ENCODE assay signal across 8 cellular contexts in genomic region chr9:34403554-34404380, GRCh38. TPM values are rescaled to one million over a fixed set of nuclear protein-coding genes. Genes with fewer than 3 reads are reported as not detected.
DNase-seq lines count a peak whose midpoint lies in the region; ATAC-seq, FAIRE-seq and TF ChIP-seq lines count a peak whose summit lies in the region.

No MANE protein-coding gene starts in this region.

- H3K4me1 ChIP-seq in PC-3 (ENCODE audit: insufficient read depth, low read length) (no peaks in the 10 kb centered on the region), pancreas (no peaks in the 10 kb centered on the region)

- no peak overlapping the region for H3K4me2 ChIP-seq in PC-3 (ENCODE audit: low read length)

- no peaks in the 10 kb centered on the region for H3K79me2 ChIP-seq in PC-3 (ENCODE audit: low read length)

- H3K4me3 ChIP-seq in PC-3 (ENCODE audit: low read length) = no peak overlapping the region
- no peak overlapping the region for H3K4me3 ChIP-seq in pancreas

- no peaks in the 10 kb centered on the region for H4K20me1 ChIP-seq in PC-3 (ENCODE audit: low read length)

- H3F3A ChIP-seq in PC-3 (ENCODE audit: low read length, unreplicated experiment) = no peaks in the 10 kb centered on the region

- intact Hi-C loops in PC-3 (cut with micrococcal nuclease) = loop anchor here (2.0 kb wide), 1 partner anchor 187 kb away; no protein-coding TSS in a partner anchor
- intact Hi-C loops in pancreas (cut with DNase I) = loop anchor here in 1 of 3 donors (10.0 kb wide), 2 partner anchors 91 to 191 kb away; no protein-coding TSS in a partner anchor

- ATAC-seq in PC-3 (peak; percentile 59), pancreas (peak; percentile 62 to 91 (median 85)), GM21723 (IDR thresholded peaks at IDR 0.05; ENCODE audit: unreplicated experiment) (no peak), GM21367 (IDR thresholded peaks at IDR 0.05; ENCODE audit: unreplicated experiment) (no peak)

- peaks cover 4% of the 10 kb centered on the region; the same call in 1 of the 2 replicates for H3K36me3 ChIP-seq in PC-3 (ENCODE audit: low read depth, low read length)
- peaks cover 0 to 23% (median 0%) of the 10 kb centered on the region in 3 donors for H3K36me3 ChIP-seq in pancreas

- no TSS peak for BruUV-seq in PC-3 (replicated peaks; lab: Mats Ljungman, UMichigan)

- DNase-seq in D721Med (ENCODE audit: insufficient read length, low spot score) (peak; percentile 56), HuH-7.5 (ENCODE audit: low spot score) (peak; percentile 56), PC-3 (peak; percentile 76), globus pallidus (ENCODE audit: low spot score) (peak; percentile 59), pancreas (peak; percentile 43 to 86 (median 69))
- DNase-seq in activated naive CD4-positive, alpha-beta T cell (lab: John Stamatoyannopoulos, UW) = peak in 3 of 4 experiments; percentile 11 to 27 (median 15)

- no peaks in the 10 kb centered on the region for H3K9me2 ChIP-seq in PC-3 (replicated peaks; ENCODE audit: low read length)

- H3K9ac ChIP-seq in PC-3 (ENCODE audit: low read length) = no peak overlapping the region

- H3K27me3 ChIP-seq in PC-3 (ENCODE audit: low read length) (no peaks in the 10 kb centered on the region), pancreas (no peaks in the 10 kb centered on the region)

- H3K9me3 ChIP-seq in PC-3 (ENCODE audit: low read length) (no peaks in the 10 kb centered on the region), pancreas (no peaks in the 10 kb centered on the region)

- H3K27ac ChIP-seq in PC-3 (ENCODE audit: low read length) (no peak overlapping the region), pancreas (no peak overlapping the region)

- TF ChIP-seq CTCF in D721Med (IDR thresholded peaks at IDR 0.05; ENCODE audit: insufficient read depth, missing control alignments) (peak; percentile 96), PC-3 (conservative IDR thresholded peaks at IDR 0.05; ENCODE audit: low read depth, low read length) (peak; percentile 95), pancreas (IDR thresholded peaks at IDR 0.05) (peak; percentile 87 to 98 (median 96))

- POLR2A ChIA-PET in PC-3 (lab: Charles Lee; ENCODE audit: unreplicated experiment) = interaction anchor here (0.7 kb wide), 1 partner anchor 53 kb away, joined by 3 read pairs; no protein-coding TSS in a partner anchor

- FAIRE-seq in D721Med (lab: Jason Lieb, UNC) (peak; percentile 44), pancreas (lab: Jason Lieb, UNC) (peak; percentile 87)

- CTCF ChIA-PET in PC-3 (lab: Charles Lee) = interaction anchor here (0.5 to 1.6 kb wide), 9 partner anchors 27 to 230 kb away, joined by 3 to 15 read pairs (median 4); no protein-coding TSS in a partner anchor

- no peak overlapping the region for H2AFZ ChIP-seq in PC-3 (ENCODE audit: low read length)

RNA-seq across cellular contexts. Expression of gene MYORG, which starts 27.1 kb away (rescaled TPM):
- total RNA-seq in PC-3 (2014; rRNA removed) = 3.4 and 4.7 TPM in 2 replicates
- 10 to 100 TPM in 4 of 6 donors, 1 to 10 TPM in 2; 4.0 to 17.5 (median 10.8) TPM for total RNA-seq in pancreas
- 1 to 10 TPM; 1.8 to 2.3 TPM for polyA plus RNA-seq in pancreas

RNA-seq across cellular contexts. Expression of gene FAM219A, which starts 54.6 kb away (rescaled TPM):
- total RNA-seq in PC-3 (2014; rRNA removed) (15.2 and 17.1 TPM in 2 replicates), pancreas (1 to 10 TPM; 4.5 to 9.6 (median 7.0) TPM)
- polyA plus RNA-seq in pancreas = 1 to 10 TPM; 9.7 to 9.8 TPM

RNA-seq across cellular contexts. Expression of gene DNAI1, which starts 54.8 kb away (rescaled TPM):
- total RNA-seq in PC-3 (2014; rRNA removed) (not detected in 2 replicates), pancreas (under 1 TPM; 0.16 to 0.69 (median 0.38) TPM)
- polyA plus RNA-seq in pancreas = 1 to 10 TPM in 1 of 2 donors, under 1 TPM in 1; 0.99 to 5.0 TPM

Comparison
In these comparisons a context has a peak if more than half of its experiments do, and no peak if none do; other contexts are left out.
1. DNase-seq: peak in every context shown above with its lines; median percentile 76 in PC-3; 69 in pancreas; 59 in globus pallidus; 56 in D721Med; 56 in HuH-7.5; 15 in activated naive CD4-positive, alpha-beta T cell.
2. ATAC-seq: peak in PC-3 (single experiment) and pancreas (4 of 4); none in GM21723 (single experiment) and GM21367 (single experiment).
3. Peak in every context shown above with its lines, with median percentiles within 50 percentile points of each other: CTCF ChIP-seq.